ENCODE assay signal across 8 cellular contexts in genomic region chrX:47619486-47620302, GRCh38. TPM values are rescaled to one million over a fixed set of nuclear protein-coding genes. Genes with fewer than 3 reads are reported as not detected.
DNase-seq lines count a peak whose midpoint lies in the region; ATAC-seq and TF ChIP-seq lines count a peak whose summit lies in the region.

Gene SYN1, minus strand, starts transcription at chrX:47619857. Its CDS starts 129 bp downstream, at chrX:47619728.

- H3K27ac ChIP-seq in A673 (ENCODE audit: low read depth, low read length, poor library complexity, severe bottlenecking): no peak within 1 kb of the TSS
- H3K27ac ChIP-seq in OCI-LY3 (ENCODE audit: low read length): no peak within 1 kb of the TSS
- no peak within 1 kb of the TSS for H3K27ac ChIP-seq in esophagus muscularis mucosa (replicated peaks in 1 of 4)

- POLR2A ChIA-PET in A673 (lab: Charles Lee; ENCODE audit: low non-redundant PET): no interaction called here

- ATAC-seq in GM19043 (IDR thresholded peaks at IDR 0.05; ENCODE audit: low read depth, unreplicated experiment) (peak; percentile 61), naive B cell (ENCODE audit: low read depth in 2 of 2) (peak; percentile 87 to 88)
- peak; percentile 80 to 83 for ATAC-seq in activated T-cell treated with anti-CD3 and anti-CD28 coated beads, Interleukin-2, amount 50 U/mL, for 4 hours

- CTCF ChIA-PET in A673 (lab: Charles Lee): no interaction called here

- no peaks in the 10 kb centered on the region for H3K36me3 Mint-ChIP-seq in activated T-cell treated with anti-CD3 and anti-CD28 coated beads, Interleukin-2, amount 50 U/mL, for 4 hours (ENCODE audit: insufficient read depth)
- peaks cover 0 to 5% of the 10 kb centered on the region in 2 donors for H3K36me3 Mint-ChIP-seq in naive B cell

- H4K20me1 ChIP-seq in OCI-LY3 (ENCODE audit: insufficient read depth, low read length): peaks cover 3% of the 10 kb centered on the region; the same call in 1 of the 2 replicates

- WGBS in esophagus muscularis mucosa: 76% methylated on average over 5 of the region's 88 CpGs

- no peak for TF ChIP-seq POLR2A in esophagus muscularis mucosa (IDR thresholded peaks at IDR 0.05; ENCODE audit: low read depth)

- no peaks in the 10 kb centered on the region for H3K9me3 Mint-ChIP-seq in activated T-cell treated with anti-CD3 and anti-CD28 coated beads, Interleukin-2, amount 50 U/mL, for 4 hours
- peaks cover 0 to 11% (median 2%) of the 10 kb centered on the region in 7 donors for H3K9me3 Mint-ChIP-seq in naive B cell

- H3K27ac Mint-ChIP-seq in naive B cell: peak within 1 kb of the TSS in 3 of 6 donors; percentile 59 to 96 (median 88)

- peak within 1 kb of the TSS; percentile 76 for H3K4me2 ChIP-seq in OCI-LY3 (ENCODE audit: low read length)

- no peaks in the 10 kb centered on the region for H3K4me1 ChIP-seq in A673 (ENCODE audit: insufficient read depth, low read length, poor library complexity, severe bottlenecking)
- no peaks in the 10 kb centered on the region for H3K4me1 ChIP-seq in OCI-LY3 (ENCODE audit: low read length)
- H3K4me1 ChIP-seq in esophagus muscularis mucosa: peaks cover 3 to 17% (median 12%) of the 10 kb centered on the region in 4 donors

- H3K9me3 ChIP-seq in A673 (ENCODE audit: low read depth, low read length, poor library complexity, severe bottlenecking) (no peaks in the 10 kb centered on the region), OCI-LY3 (ENCODE audit: insufficient read depth, low read length) (no peaks in the 10 kb centered on the region), esophagus muscularis mucosa (no peaks in the 10 kb centered on the region)

- peaks cover 3% of the 10 kb centered on the region for H3K27me3 Mint-ChIP-seq in activated T-cell treated with anti-CD3 and anti-CD28 coated beads, Interleukin-2, amount 50 U/mL, for 4 hours (ENCODE audit: low read depth)
- peaks cover 38 to 61% (median 55%) of the 10 kb centered on the region in 3 donors for H3K27me3 Mint-ChIP-seq in naive B cell

- peak; percentile 87 for DNase-seq in A673 (ENCODE audit: low spot score)
- DNase-seq in HUDEP-2 (lab: John Stamatoyannopoulos, UW; ENCODE audit: unreplicated experiment in 76 of 76): peak in 71 of 76 experiments; percentile 2 to 82 (median 56)
- peak; percentile 77 for DNase-seq in activated T-cell treated with anti-CD3 and anti-CD28 coated beads, Interleukin-2, amount 50 U/mL, for 4 hours
- peak; percentile 5 for DNase-seq in esophagus muscularis mucosa (ENCODE audit: extremely low spot score)
- DNase-seq in naive B cell: peak; percentile 73
- peak; percentile 53 to 57 for DNase-seq in stimulated activated CD8-positive, alpha-beta memory T cell treated with anti-CD3 and anti-CD28 coated beads, Interleukin-7, amount 100 ng/mL, for 1 hour (ENCODE audit: low read depth in 2 of 2)

- H3K4me3 Mint-ChIP-seq in activated T-cell treated with anti-CD3 and anti-CD28 coated beads, Interleukin-2, amount 50 U/mL, for 4 hours: peak within 1 kb of the TSS; percentile 62
- H3K4me3 Mint-ChIP-seq in naive B cell: peak within 1 kb of the TSS in 7 of 8 donors; percentile 48 to 78 (median 58)

- H3K36me3 ChIP-seq in A673 (ENCODE audit: insufficient read depth, low read length, poor library complexity, severe bottlenecking) (no peaks in the 10 kb centered on the region), OCI-LY3 (replicated peaks; ENCODE audit: low read depth, low read length) (no peaks in the 10 kb centered on the region), esophagus muscularis mucosa (no peaks in the 10 kb centered on the region)

- peaks cover 17% of the 10 kb centered on the region for H3K4me1 Mint-ChIP-seq in activated T-cell treated with anti-CD3 and anti-CD28 coated beads, Interleukin-2, amount 50 U/mL, for 4 hours (ENCODE audit: low read depth)
- H3K4me1 Mint-ChIP-seq in naive B cell: peaks cover 0 to 7% (median 4%) of the 10 kb centered on the region in 3 donors

- H2AFZ ChIP-seq in OCI-LY3 (ENCODE audit: low read depth, low read length): peak within 1 kb of the TSS; percentile 63; the same call in 1 of the 2 replicates

- H3K9ac ChIP-seq in OCI-LY3 (ENCODE audit: low read length): peak within 1 kb of the TSS; percentile 26; the same call in 1 of the 2 replicates

- H3K4me3 ChIP-seq in A673 (ENCODE audit: low read depth, low read length, poor library complexity, severe bottlenecking): peak within 1 kb of the TSS; percentile 35
- H3K4me3 ChIP-seq in OCI-LY3 (ENCODE audit: low read length): peak within 1 kb of the TSS; percentile 80
- peak within 1 kb of the TSS; percentile 33 to 53 (median 40) for H3K4me3 ChIP-seq in esophagus muscularis mucosa

- no TSS peak for BruUV-seq in A673 (replicated peaks; lab: Mats Ljungman, UMichigan)

- intact Hi-C loops in A673 (cut with micrococcal nuclease; ENCODE audit: unreplicated experiment): no loop called here
- intact Hi-C loops in esophagus muscularis mucosa (cut with DNase I): no loop called here

- TF ChIP-seq CTCF in A673 (conservative IDR thresholded peaks at IDR 0.05; ENCODE audit: low read depth, low read length) (no peak), OCI-LY3 (IDR thresholded peaks at IDR 0.05; ENCODE audit: low read depth, low read length) (peak; percentile 31), esophagus muscularis mucosa (IDR thresholded peaks at IDR 0.05) (peak; percentile 32 to 37 (median 33))

- H3K79me2 ChIP-seq in OCI-LY3 (ENCODE audit: low read length): no peaks in the 10 kb centered on the region

- H3K27me3 ChIP-seq in A673 (replicated peaks; ENCODE audit: insufficient read depth, low read depth, low read length, poor library complexity) (no peaks in the 10 kb centered on the region), OCI-LY3 (ENCODE audit: low read depth, low read length) (no peaks in the 10 kb centered on the region), esophagus muscularis mucosa (peaks cover 0 to 16% (median 3%) of the 10 kb centered on the region in 4 donors)

- TF ChIP-seq EP300 in esophagus muscularis mucosa (IDR thresholded peaks at IDR 0.05): no peak

RNA-seq across cellular contexts. Expression of gene SYN1, which starts in this region (rescaled TPM):
- 8.1 and 9.2 TPM in 2 replicates for total RNA-seq in A673 (2021)
- under 1 TPM; 0.23 to 0.43 (median 0.24) TPM for total RNA-seq in activated T-cell treated with anti-CD3 and anti-CD28 coated beads, Interleukin-2, amount 50 U/mL, for 4 hours
- total RNA-seq in esophagus muscularis mucosa: under 1 TPM; 0.42 to 0.98 (median 0.56) TPM
- polyA plus RNA-seq in naive B cell (ENCODE audit: low read depth in 6 of 6): not detected

Comparison
In these comparisons a context has a peak if more than half of its experiments do, and no peak if none do; other contexts are left out.
1. Peak in DNase-seq and ATAC-seq in activated T-cell treated with anti-CD3 and anti-CD28 coated beads, Interleukin-2, amount 50 U/mL, for 4 hours; RNA of the gene not detected or under 1 TPM.
2. Peak in DNase-seq and H3K4me3 ChIP-seq in esophagus muscularis mucosa; RNA of the gene not detected or under 1 TPM.
3. Peak in DNase-seq and ATAC-seq in naive B cell; RNA of the gene not detected or under 1 TPM.
4. DNase-seq: peak in every context shown above with its lines; median percentile 87 in A673; 77 in activated T-cell treated with anti-CD3 and anti-CD28 coated beads, Interleukin-2, amount 50 U/mL, for 4 hours; 73 in naive B cell; 56 in HUDEP-2; 55 in stimulated activated CD8-positive, alpha-beta memory T cell treated with anti-CD3 and anti-CD28 coated beads, Interleukin-7, amount 100 ng/mL, for 1 hour; 5 in esophagus muscularis mucosa.